In genomic region chr1:212585210-212585609, GRCh38 we compare ENCODE assay signal across 21 cellular contexts.
"Had no signal": no experiment of that assay in that cellular context is flagged by ENCODE, and none has a peak within 500 bp of the region (broad histone marks: within the 10 kb centered on the region; RNA-seq: fewer than 3 reads in every experiment).

No MANE protein-coding gene starts in this region.

- H3K4me3 ChIP-seq: coronary artery, dorsolateral prefrontal cortex, esophagus squamous epithelium, gastrocnemius medialis, heart right ventricle, left lung, lower lobe of right lung, mucosa of descending colon had no signal

- H3K36me3 Mint-ChIP-seq: mesothelial cell of epicardium had no signal

- H3K9me3 ChIP-seq: esophagus squamous epithelium, gastrocnemius medialis, heart right ventricle, left lung, lower lobe of right lung, mucosa of descending colon had no signal

- H3K27ac ChIP-seq: coronary artery, dorsolateral prefrontal cortex, esophagus squamous epithelium, gastrocnemius medialis, heart right ventricle, left lung, lower lobe of right lung had no signal

- ATAC-seq: gastrocnemius medialis, left cardiac atrium, left lung, left ventricle myocardium superior, lower lobe of right lung, mucosa of descending colon had no signal

- DNase-seq: dermis blood vessel endothelial cell; dorsolateral prefrontal cortex; effector CD4-positive, alpha-beta T cell; effector memory CD4-positive, alpha-beta T cell; esophagus squamous epithelium; foreskin fibroblast; foreskin melanocyte; gastrocnemius medialis; glutamatergic neuron; head of caudate nucleus; heart right ventricle; hippocampal formation; left cardiac atrium; left lung; left ventricle myocardium superior; lower lobe of right lung; mesenchymal stem cell; mucosa of descending colon; naive B cell had no signal

- H3K9me3 Mint-ChIP-seq: mesothelial cell of epicardium, naive B cell had no signal

- H3K4me1 ChIP-seq: gastrocnemius medialis, lower lobe of right lung had no signal

- H3K27ac Mint-ChIP-seq: mesothelial cell of epicardium, naive B cell had no signal

- H3K4me3 Mint-ChIP-seq: mesothelial cell of epicardium, naive B cell had no signal

- H3K36me3 ChIP-seq: esophagus squamous epithelium, gastrocnemius medialis, heart right ventricle, left lung, lower lobe of right lung had no signal
